ENCODE assay signal across 28 cellular contexts in genomic region chr3:71187715-71188114, GRCh38.
"Had no signal": no experiment of that assay in that cellular context is flagged by ENCODE, and none has a peak within 500 bp of the region (broad histone marks: within the 10 kb centered on the region; RNA-seq: fewer than 3 reads in every experiment).

No MANE protein-coding gene starts in this region.

- H3K27me3 Mint-ChIP-seq: activated CD4-positive, alpha-beta memory T cell treated with anti-CD3 and anti-CD28 coated beads, Interleukin-2, amount 10 ng/mL, durations not matched to agents 7 days and 5 days; central memory CD8-positive, alpha-beta T cell; IgD-negative memory B cell had no signal

- ATAC-seq: activated CD4-positive, CD25-positive, alpha-beta regulatory T cell treated with anti-CD3 and anti-CD28 coated beads, Interleukin-2, amount 50 U/mL, for 24 hours; Panc1; WTC11 had no signal

- H3K4me1 ChIP-seq: SJCRH30 had no signal

- H3K4me3 Mint-ChIP-seq: activated CD4-positive, alpha-beta memory T cell treated with anti-CD3 and anti-CD28 coated beads, Interleukin-2, amount 10 ng/mL, durations not matched to agents 7 days and 5 days; central memory CD8-positive, alpha-beta T cell; IgD-negative memory B cell; T-helper 1 cell treated with Interleukin-12 subunit alpha and Interleukin-12 subunit beta and Interleukin-4 antibody, amounts not matched to agents 30 μg/mL and 1 μg/mL, for 36 hours; T-helper 2 cell treated with Interferon-gamma antibody and Interleukin-4, amounts not matched to agents 5 μg/mL and 100 μg/mL, for 36 hours; WTC11 had no signal

- H3K4me3 ChIP-seq: SJCRH30, SK-N-MC had no signal

- H3K36me3 ChIP-seq: brain microvascular endothelial cell, SJCRH30 had no signal

- H3K36me3 Mint-ChIP-seq: WTC11 had no signal

- H3K27ac ChIP-seq: brain microvascular endothelial cell, SJCRH30, SK-N-MC had no signal

- H3K9me3 ChIP-seq: SJCRH30 had no signal

- H3K27ac Mint-ChIP-seq: activated CD4-positive, alpha-beta memory T cell treated with anti-CD3 and anti-CD28 coated beads, Interleukin-2, amount 10 ng/mL, durations not matched to agents 7 days and 5 days; IgD-negative memory B cell; T-helper 1 cell treated with Interleukin-12 subunit alpha and Interleukin-12 subunit beta and Interleukin-4 antibody, amounts not matched to agents 30 μg/mL and 1 μg/mL, for 36 hours; T-helper 2 cell treated with Interferon-gamma antibody and Interleukin-4, amounts not matched to agents 5 μg/mL and 100 μg/mL, for 36 hours; WTC11 had no signal

- H3K9me3 Mint-ChIP-seq: activated CD4-positive, alpha-beta memory T cell treated with anti-CD3 and anti-CD28 coated beads, Interleukin-2, amount 10 ng/mL, durations not matched to agents 7 days and 5 days; central memory CD8-positive, alpha-beta T cell; IgD-negative memory B cell; T-helper 1 cell treated with Interleukin-12 subunit alpha and Interleukin-12 subunit beta and Interleukin-4 antibody, amounts not matched to agents 30 μg/mL and 1 μg/mL, for 36 hours; T-helper 2 cell treated with Interferon-gamma antibody and Interleukin-4, amounts not matched to agents 5 μg/mL and 100 μg/mL, for 36 hours; WTC11 had no signal

- H3K27me3 ChIP-seq: brain microvascular endothelial cell, SJCRH30 had no signal

- DNase-seq: activated CD4-positive, alpha-beta memory T cell treated with anti-CD3 and anti-CD28 coated beads, Interleukin-2, amount 10 ng/mL, durations not matched to agents 7 days and 5 days; activated CD4-positive, alpha-beta T cell treated with anti-CD3 and anti-CD28 coated beads for 4 hours; activated CD4-positive, alpha-beta T cell treated with anti-CD3 and anti-CD28 coated beads, Interleukin-2, amount 50 U/mL, for 1 hour; activated effector memory CD4-positive, alpha-beta T cell treated with Interleukin-2 at 50 U/mL for 16 hours; activated naive CD4-positive, alpha-beta T cell treated with anti-CD3 and anti-CD28 coated beads, Interleukin-2, amount 50 U/mL, for 16 hours; activated T-cell treated with anti-CD3 and anti-CD28 coated beads, Interleukin-2, amount 50 U/mL, for 48 hours; amniotic stem cell; aorta; brain microvascular endothelial cell; KBM-7; MM.1S; MV-4-11; NCI-H1092; NCI-H1436 treated with DMSO at 0.1 percent for 48 hours; NCI-H1694 treated with DMSO at 0.1 percent for 48 hours; NCI-H2029; NCI-H345; NCI-H524 treated with DMSO at 0.1 percent for 48 hours; SHP77; SJCRH30 had no signal
